ENCODE assay signal across 1 cellular context in genomic region chr16:67108931-67109406, GRCh38.
A peak's percentile ranks its signal among the peaks of the same experiment; 100 is the strongest.
TF ChIP-seq lines count a peak whose summit lies in the region.

No MANE protein-coding gene starts in this region.

TF ChIP-seq in GM12878, 131 proteins besides CTCF, POLR2A, EP300 and RAD21:
- TF ChIP-seq PAX8 (IDR thresholded peaks at IDR 0.05) (no peak), PML (IDR thresholded peaks at IDR 0.05; ENCODE audit: low read length) (no peak), MEF2B (IDR thresholded peaks at IDR 0.05; ENCODE audit: partially characterized antibody, poor library complexity, severe bottlenecking) (peak; percentile 11), ZBTB33 (IDR thresholded peaks at IDR 0.05) (no peak), ZBTB40 (IDR thresholded peaks at IDR 0.05; ENCODE audit: borderline replicate concordance) (no peak), IRF3 (IDR thresholded peaks at IDR 0.05) (no peak), ASH2L (IDR thresholded peaks at IDR 0.05; ENCODE audit: borderline replicate concordance, low read depth) (no peak)
